ENCODE assay signal across 1 cellular context in the genomic region with DNA sequence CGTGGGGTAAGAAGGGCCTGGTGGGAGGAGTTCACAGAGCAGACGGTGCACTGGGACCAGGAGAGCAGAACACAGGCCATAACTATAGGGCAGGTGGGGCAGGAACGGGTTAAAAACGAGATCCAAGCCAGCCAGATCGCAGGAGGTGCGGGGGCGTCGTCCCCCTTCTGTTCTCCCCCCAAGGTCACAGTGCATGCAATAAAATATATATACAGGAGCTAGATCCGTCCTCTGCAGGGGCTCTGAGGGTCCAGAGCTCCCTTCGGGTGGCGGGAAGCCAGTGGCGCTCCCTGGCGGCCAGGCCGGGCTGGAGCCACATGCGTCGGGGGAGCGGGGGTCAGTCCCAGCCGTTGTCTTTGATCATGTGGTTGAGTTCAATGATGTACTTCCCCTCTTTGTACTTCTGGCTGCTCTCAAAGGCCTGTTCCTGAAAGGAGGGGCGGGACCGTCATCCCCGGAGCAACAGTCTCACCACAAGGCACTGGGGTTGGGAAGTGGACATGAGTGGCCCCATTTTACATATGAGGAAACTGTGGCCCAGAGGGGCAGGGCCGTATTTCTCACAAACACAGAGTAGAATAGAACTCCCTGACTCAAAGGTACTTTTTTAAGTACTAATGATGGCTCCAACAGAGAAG.
A peak's percentile ranks its signal among the peaks of the same experiment; 100 is the strongest.
TF ChIP-seq lines count a peak whose summit lies in the region.

No MANE protein-coding gene starts in this region.

TF ChIP-seq in K562, 482 proteins besides CTCF, POLR2A, EP300 and RAD21 (continued from another document and continues in another):
- TF ChIP-seq, protein P1, sequence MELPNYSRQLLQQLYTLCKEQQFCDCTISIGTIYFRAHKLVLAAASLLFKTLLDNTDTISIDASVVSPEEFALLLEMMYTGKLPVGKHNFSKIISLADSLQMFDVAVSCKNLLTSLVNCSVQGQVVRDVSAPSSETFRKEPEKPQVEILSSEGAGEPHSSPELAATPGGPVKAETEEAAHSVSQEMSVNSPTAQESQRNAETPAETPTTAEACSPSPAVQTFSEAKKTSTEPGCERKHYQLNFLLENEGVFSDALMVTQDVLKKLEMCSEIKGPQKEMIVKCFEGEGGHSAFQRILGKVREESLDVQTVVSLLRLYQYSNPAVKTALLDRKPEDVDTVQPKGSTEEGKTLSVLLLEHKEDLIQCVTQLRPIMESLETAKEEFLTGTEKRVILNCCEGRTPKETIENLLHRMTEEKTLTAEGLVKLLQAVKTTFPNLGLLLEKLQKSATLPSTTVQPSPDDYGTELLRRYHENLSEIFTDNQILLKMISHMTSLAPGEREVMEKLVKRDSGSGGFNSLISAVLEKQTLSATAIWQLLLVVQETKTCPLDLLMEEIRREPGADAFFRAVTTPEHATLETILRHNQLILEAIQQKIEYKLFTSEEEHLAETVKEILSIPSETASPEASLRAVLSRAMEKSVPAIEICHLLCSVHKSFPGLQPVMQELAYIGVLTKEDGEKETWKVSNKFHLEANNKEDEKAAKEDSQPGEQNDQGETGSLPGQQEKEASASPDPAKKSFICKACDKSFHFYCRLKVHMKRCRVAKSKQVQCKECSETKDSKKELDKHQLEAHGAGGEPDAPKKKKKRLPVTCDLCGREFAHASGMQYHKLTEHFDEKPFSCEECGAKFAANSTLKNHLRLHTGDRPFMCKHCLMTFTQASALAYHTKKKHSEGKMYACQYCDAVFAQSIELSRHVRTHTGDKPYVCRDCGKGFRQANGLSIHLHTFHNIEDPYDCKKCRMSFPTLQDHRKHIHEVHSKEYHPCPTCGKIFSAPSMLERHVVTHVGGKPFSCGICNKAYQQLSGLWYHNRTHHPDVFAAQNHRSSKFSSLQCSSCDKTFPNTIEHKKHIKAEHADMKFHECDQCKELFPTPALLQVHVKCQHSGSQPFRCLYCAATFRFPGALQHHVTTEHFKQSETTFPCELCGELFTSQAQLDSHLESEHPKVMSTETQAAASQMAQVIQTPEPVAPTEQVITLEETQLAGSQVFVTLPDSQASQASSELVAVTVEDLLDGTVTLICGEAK (IDR thresholded peaks at IDR 0.05): 0 out of 2 replicates have a peak, but pooled peaks have one; percentile 47
- TF ChIP-seq, protein P1 (CRISPR knock-in tag; IDR thresholded peaks at IDR 0.05): no peak
- TF ChIP-seq ZFP30 (CRISPR knock-in tag; IDR thresholded peaks at IDR 0.05; ENCODE audit: borderline replicate concordance): no peak
- peak; percentile 91 for TF ChIP-seq HDAC8 (tag; IDR thresholded peaks at IDR 0.05)
- no peak for TF ChIP-seq SMAD1 (IDR thresholded peaks at IDR 0.05; ENCODE audit: low read depth, low read length, partially characterized antibody)
- peak; percentile 97 for TF ChIP-seq RB1 (IDR thresholded peaks at IDR 0.05; ENCODE audit: low read depth)
- TF ChIP-seq ETS2 (tag; IDR thresholded peaks at IDR 0.05; ENCODE audit: borderline replicate concordance, poor library complexity, severe bottlenecking): peak; percentile 66
- peak; percentile 87; the same call in 1 of the 2 replicates for TF ChIP-seq KLF10 (CRISPR knock-in tag; IDR thresholded peaks at IDR 0.05)
- TF ChIP-seq STAT5A (IDR thresholded peaks at IDR 0.05; ENCODE audit: borderline replicate concordance, low read length): no peak
- peak; percentile 23; the same call in 1 of the 2 replicates for TF ChIP-seq NR1H2 (CRISPR knock-in tag; IDR thresholded peaks at IDR 0.05)
- peak in 1 of 2 experiments; percentile 65; a peak in 1 of 4 replicates for TF ChIP-seq TBL1XR1 (IDR thresholded peaks at IDR 0.05; ENCODE audit: low read length in 2 of 2)
- peak; percentile 88 for TF ChIP-seq ZNF695 (CRISPR knock-in tag; IDR thresholded peaks at IDR 0.05)
- TF ChIP-seq, protein P2, sequence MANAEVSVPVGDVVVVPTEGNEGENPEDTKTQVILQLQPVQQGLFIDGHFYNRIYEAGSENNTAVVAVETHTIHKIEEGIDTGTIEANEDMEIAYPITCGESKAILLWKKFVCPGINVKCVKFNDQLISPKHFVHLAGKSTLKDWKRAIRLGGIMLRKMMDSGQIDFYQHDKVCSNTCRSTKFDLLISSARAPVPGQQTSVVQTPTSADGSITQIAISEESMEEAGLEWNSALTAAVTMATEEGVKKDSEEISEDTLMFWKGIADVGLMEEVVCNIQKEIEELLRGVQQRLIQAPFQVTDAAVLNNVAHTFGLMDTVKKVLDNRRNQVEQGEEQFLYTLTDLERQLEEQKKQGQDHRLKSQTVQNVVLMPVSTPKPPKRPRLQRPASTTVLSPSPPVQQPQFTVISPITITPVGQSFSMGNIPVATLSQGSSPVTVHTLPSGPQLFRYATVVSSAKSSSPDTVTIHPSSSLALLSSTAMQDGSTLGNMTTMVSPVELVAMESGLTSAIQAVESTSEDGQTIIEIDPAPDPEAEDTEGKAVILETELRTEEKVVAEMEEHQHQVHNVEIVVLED (CRISPR knock-in tag; IDR thresholded peaks at IDR 0.05): peak; percentile 71
- no peak for TF ChIP-seq ZNF436 (CRISPR knock-in tag; IDR thresholded peaks at IDR 0.05)
- TF ChIP-seq ZNF583 (CRISPR knock-in tag; IDR thresholded peaks at IDR 0.05): peak; percentile 98
- no peak for TF ChIP-seq FOXA1 (IDR thresholded peaks at IDR 0.05; ENCODE audit: borderline replicate concordance)
- TF ChIP-seq, protein P3, sequence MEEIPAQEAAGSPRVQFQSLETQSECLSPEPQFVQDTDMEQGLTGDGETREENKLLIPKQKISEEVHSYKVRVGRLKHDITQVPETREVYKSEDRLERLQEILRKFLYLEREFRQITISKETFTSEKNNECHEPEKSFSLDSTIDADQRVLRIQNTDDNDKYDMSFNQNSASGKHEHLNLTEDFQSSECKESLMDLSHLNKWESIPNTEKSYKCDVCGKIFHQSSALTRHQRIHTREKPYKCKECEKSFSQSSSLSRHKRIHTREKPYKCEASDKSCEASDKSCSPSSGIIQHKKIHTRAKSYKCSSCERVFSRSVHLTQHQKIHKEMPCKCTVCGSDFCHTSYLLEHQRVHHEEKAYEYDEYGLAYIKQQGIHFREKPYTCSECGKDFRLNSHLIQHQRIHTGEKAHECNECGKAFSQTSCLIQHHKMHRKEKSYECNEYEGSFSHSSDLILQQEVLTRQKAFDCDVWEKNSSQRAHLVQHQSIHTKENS (CRISPR knock-in tag; IDR thresholded peaks at IDR 0.05): no peak
- TF ChIP-seq, protein P4, sequence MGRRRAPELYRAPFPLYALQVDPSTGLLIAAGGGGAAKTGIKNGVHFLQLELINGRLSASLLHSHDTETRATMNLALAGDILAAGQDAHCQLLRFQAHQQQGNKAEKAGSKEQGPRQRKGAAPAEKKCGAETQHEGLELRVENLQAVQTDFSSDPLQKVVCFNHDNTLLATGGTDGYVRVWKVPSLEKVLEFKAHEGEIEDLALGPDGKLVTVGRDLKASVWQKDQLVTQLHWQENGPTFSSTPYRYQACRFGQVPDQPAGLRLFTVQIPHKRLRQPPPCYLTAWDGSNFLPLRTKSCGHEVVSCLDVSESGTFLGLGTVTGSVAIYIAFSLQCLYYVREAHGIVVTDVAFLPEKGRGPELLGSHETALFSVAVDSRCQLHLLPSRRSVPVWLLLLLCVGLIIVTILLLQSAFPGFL (CRISPR knock-in tag; IDR thresholded peaks at IDR 0.05): no peak
- TF ChIP-seq, protein P5, sequence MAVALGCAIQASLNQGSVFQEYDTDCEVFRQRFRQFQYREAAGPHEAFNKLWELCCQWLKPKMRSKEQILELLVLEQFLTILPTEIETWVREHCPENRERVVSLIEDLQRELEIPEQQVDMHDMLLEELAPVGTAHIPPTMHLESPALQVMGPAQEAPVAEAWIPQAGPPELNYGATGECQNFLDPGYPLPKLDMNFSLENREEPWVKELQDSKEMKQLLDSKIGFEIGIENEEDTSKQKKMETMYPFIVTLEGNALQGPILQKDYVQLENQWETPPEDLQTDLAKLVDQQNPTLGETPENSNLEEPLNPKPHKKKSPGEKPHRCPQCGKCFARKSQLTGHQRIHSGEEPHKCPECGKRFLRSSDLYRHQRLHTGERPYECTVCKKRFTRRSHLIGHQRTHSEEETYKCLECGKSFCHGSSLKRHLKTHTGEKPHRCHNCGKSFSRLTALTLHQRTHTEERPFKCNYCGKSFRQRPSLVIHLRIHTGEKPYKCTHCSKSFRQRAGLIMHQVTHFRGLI (CRISPR knock-in tag; IDR thresholded peaks at IDR 0.05): peak; percentile 96
- no peak for TF ChIP-seq POU5F1 (IDR thresholded peaks at IDR 0.05; ENCODE audit: borderline replicate concordance, low read depth, low read length, partially characterized antibody)
- TF ChIP-seq ELF2 (CRISPR knock-in tag; IDR thresholded peaks at IDR 0.05): peak; percentile 60; the same call in 1 of the 2 replicates
- no peak for TF ChIP-seq ZNF77 (CRISPR knock-in tag; IDR thresholded peaks at IDR 0.05)
- TF ChIP-seq FOXM1 (IDR thresholded peaks at IDR 0.05; ENCODE audit: low read depth): peak; percentile 50; the same call in 1 of the 2 replicates
- no peak for TF ChIP-seq FOXM1 (CRISPR knock-in tag; IDR thresholded peaks at IDR 0.05; ENCODE audit: low read depth)
- peak; percentile 77; the same call in 1 of the 2 replicates for TF ChIP-seq ZNF780A (CRISPR knock-in tag; IDR thresholded peaks at IDR 0.05)
- TF ChIP-seq JUNB (CRISPR knock-in tag; conservative IDR thresholded peaks at IDR 0.05): no peak
- TF ChIP-seq ZFP1 (CRISPR knock-in tag; IDR thresholded peaks at IDR 0.05): peak; percentile 65
- TF ChIP-seq, protein P6, sequence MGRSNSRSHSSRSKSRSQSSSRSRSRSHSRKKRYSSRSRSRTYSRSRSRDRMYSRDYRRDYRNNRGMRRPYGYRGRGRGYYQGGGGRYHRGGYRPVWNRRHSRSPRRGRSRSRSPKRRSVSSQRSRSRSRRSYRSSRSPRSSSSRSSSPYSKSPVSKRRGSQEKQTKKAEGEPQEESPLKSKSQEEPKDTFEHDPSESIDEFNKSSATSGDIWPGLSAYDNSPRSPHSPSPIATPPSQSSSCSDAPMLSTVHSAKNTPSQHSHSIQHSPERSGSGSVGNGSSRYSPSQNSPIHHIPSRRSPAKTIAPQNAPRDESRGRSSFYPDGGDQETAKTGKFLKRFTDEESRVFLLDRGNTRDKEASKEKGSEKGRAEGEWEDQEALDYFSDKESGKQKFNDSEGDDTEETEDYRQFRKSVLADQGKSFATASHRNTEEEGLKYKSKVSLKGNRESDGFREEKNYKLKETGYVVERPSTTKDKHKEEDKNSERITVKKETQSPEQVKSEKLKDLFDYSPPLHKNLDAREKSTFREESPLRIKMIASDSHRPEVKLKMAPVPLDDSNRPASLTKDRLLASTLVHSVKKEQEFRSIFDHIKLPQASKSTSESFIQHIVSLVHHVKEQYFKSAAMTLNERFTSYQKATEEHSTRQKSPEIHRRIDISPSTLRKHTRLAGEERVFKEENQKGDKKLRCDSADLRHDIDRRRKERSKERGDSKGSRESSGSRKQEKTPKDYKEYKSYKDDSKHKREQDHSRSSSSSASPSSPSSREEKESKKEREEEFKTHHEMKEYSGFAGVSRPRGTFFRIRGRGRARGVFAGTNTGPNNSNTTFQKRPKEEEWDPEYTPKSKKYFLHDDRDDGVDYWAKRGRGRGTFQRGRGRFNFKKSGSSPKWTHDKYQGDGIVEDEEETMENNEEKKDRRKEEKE (IDR thresholded peaks at IDR 0.05; ENCODE audit: borderline replicate concordance in 1 of 2, control insufficient read depth in 1 of 2, low read depth in 2 of 2, low read length in 1 of 2): no peak
- peak; percentile 67; the same call in 1 of the 2 replicates for TF ChIP-seq PHTF2 (CRISPR knock-in tag; IDR thresholded peaks at IDR 0.05)
- peak; percentile 62 for TF ChIP-seq BHLHE40 (IDR thresholded peaks at IDR 0.05; ENCODE audit: low read length)
- TF ChIP-seq TFAM (CRISPR knock-in tag; conservative IDR thresholded peaks at IDR 0.05): no peak
- TF ChIP-seq ZZZ3 (IDR thresholded peaks at IDR 0.05): no peak
